In the genomic region with DNA sequence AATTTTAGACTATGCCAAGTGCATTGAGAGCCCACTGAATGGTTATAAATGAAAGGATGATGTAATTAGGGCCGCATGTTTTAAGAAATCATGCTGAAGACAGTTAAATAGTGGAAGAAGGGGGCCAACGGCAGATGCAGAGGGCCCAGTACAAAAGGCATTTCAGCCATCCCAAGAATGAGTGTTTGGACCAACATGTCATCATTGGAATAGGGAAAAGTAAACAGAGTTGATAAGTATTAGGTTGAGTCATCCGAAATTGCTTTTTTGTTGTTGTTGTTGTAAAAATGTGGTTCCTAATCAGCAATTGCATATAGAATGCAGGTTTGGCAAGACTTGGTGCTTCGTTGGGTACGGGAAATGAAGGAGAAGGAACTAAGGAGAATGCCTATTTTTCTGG, we compare ENCODE assay signal across 21 cellular contexts. TPM values are rescaled to one million over a fixed set of nuclear protein-coding genes. Genes with fewer than 3 reads are reported as not detected.
DNase-seq lines count a peak whose midpoint lies in the region; ATAC-seq, FAIRE-seq and TF ChIP-seq lines count a peak whose summit lies in the region.
"Had no signal": no experiment of that assay in that cellular context is flagged by ENCODE, and none has a peak within 500 bp of the region (broad histone marks: within the 10 kb centered on the region; RNA-seq: fewer than 3 reads in every experiment).

No MANE protein-coding gene starts in this region.

- H3K9me3 ChIP-seq in HCT116 (ENCODE audit: control insufficient read depth in 1 of 2, insufficient read depth in 1 of 2, low read depth in 1 of 2, low read length in 2 of 2) (no peaks in the 10 kb centered on the region), astrocyte (ENCODE audit: insufficient read depth, low read depth, low read length) (no peaks in the 10 kb centered on the region)
- no peaks in the 10 kb centered on the region for H3K9me3 ChIP-seq in CD8-positive, alpha-beta T cell (ENCODE audit: low read length)
- H3K9me3 ChIP-seq: gastroesophageal sphincter, tibial nerve had no signal

- H3K27ac ChIP-seq in HCT116 (ENCODE audit: low read depth, low read length) (no peak overlapping the region), astrocyte (ENCODE audit: low read depth, low read length) (no peak overlapping the region)
- no peak overlapping the region for H3K27ac ChIP-seq in CD8-positive, alpha-beta T cell (ENCODE audit: low read depth, low read length)
- H3K27ac ChIP-seq: gastroesophageal sphincter, tibial nerve had no signal

- H3K79me2 ChIP-seq in HCT116 (ENCODE audit: insufficient read depth, low read length) (no peaks in the 10 kb centered on the region), astrocyte (ENCODE audit: insufficient read depth, low read length) (no peaks in the 10 kb centered on the region)

- H3K36me3 Mint-ChIP-seq in astrocyte (ENCODE audit: low read depth, unreplicated experiment): no peaks in the 10 kb centered on the region
- no peaks in the 10 kb centered on the region for H3K36me3 Mint-ChIP-seq in CD8-positive, alpha-beta T cell
- H3K36me3 Mint-ChIP-seq: naive B cell; stimulated activated effector memory CD8-positive, alpha-beta T cell treated with anti-CD3 and anti-CD28 coated beads, Interleukin-12 subunit alpha, Interleukin-12 subunit beta, amount 100 ng/mL, for 72 hours had no signal

- DNase-seq in A172 (ENCODE audit: low spot score): peak; percentile 30
- DNase-seq in HCT116 (ENCODE audit: low read depth, low spot score): no peak
- peak; percentile 36 for DNase-seq in astrocyte (ENCODE audit: low read depth)
- peak; percentile 30 for DNase-seq in iris pigment epithelial cell (ENCODE audit: low read depth)
- no peak for DNase-seq in CD8-positive, alpha-beta T cell
- no peak for DNase-seq in COR-L47 (lab: John Stamatoyannopoulos, UW)
- no peak for DNase-seq in dermis blood vessel endothelial cell
- no peak for DNase-seq in SHP77 (lab: John Stamatoyannopoulos, UW)
- DNase-seq: 8988T; activated CD4-positive, alpha-beta T cell treated with anti-CD3 and anti-CD28 coated beads for 1 hour; amniotic stem cell; CD4-positive, alpha-beta T cell; cerebellar nuclear complex; DMS79; endodermal cell; naive B cell; NCI-H2029 treated with DMSO at 0.1 percent for 48 hours; NCI-H524 treated with DMSO at 0.1 percent for 48 hours had no signal

- H3K36me3 ChIP-seq in HCT116 (ENCODE audit: control insufficient read depth in 1 of 2, insufficient read depth in 2 of 2, low read length in 2 of 2): no peaks in the 10 kb centered on the region
- no peaks in the 10 kb centered on the region for H3K36me3 ChIP-seq in astrocyte (ENCODE audit: insufficient read depth, low read length)
- H3K36me3 ChIP-seq in CD8-positive, alpha-beta T cell (ENCODE audit: insufficient read depth, low read length): no peaks in the 10 kb centered on the region
- H3K36me3 ChIP-seq: gastroesophageal sphincter, tibial nerve had no signal

- ATAC-seq in HCT116: no peak
- no peak for ATAC-seq in CD8-positive, alpha-beta T cell
- ATAC-seq: gastroesophageal sphincter; stimulated activated effector memory CD8-positive, alpha-beta T cell treated with anti-CD3 and anti-CD28 coated beads, Interleukin-12 subunit alpha, Interleukin-12 subunit beta, amount 100 ng/mL, for 72 hours had no signal

- peak overlapping the region; percentile 30 for H3K27ac Mint-ChIP-seq in astrocyte (ENCODE audit: unreplicated experiment)
- H3K27ac Mint-ChIP-seq in CD8-positive, alpha-beta T cell: no peak overlapping the region
- H3K27ac Mint-ChIP-seq: CD4-positive, alpha-beta T cell; endodermal cell; naive B cell; stimulated activated effector memory CD8-positive, alpha-beta T cell treated with anti-CD3 and anti-CD28 coated beads, Interleukin-12 subunit alpha, Interleukin-12 subunit beta, amount 100 ng/mL, for 72 hours had no signal

- no peak for TF ChIP-seq RAD21 in HCT116 (IDR thresholded peaks at IDR 0.05; ENCODE audit: low read depth)

- H4K20me1 ChIP-seq in HCT116 (ENCODE audit: insufficient read depth) (no peaks in the 10 kb centered on the region), astrocyte (ENCODE audit: insufficient read depth, low read length) (no peaks in the 10 kb centered on the region)

- H3K4me3 ChIP-seq in HCT116 (replicated peaks in 1 of 2; ENCODE audit: low read depth in 1 of 2, low read length in 2 of 2) (no peak overlapping the region), astrocyte (ENCODE audit: insufficient read depth, low read depth, low read length) (no peak overlapping the region)
- no peak overlapping the region for H3K4me3 ChIP-seq in CD8-positive, alpha-beta T cell (ENCODE audit: low read depth, low read length)
- H3K4me3 ChIP-seq: gastroesophageal sphincter, tibial nerve had no signal

- TF ChIP-seq POLR2A in HCT116 (IDR thresholded peaks at IDR 0.05; ENCODE audit: borderline replicate concordance, extremely low read depth, insufficient read depth, insufficient read length): no peak

- peaks cover 11 to 21% of the 10 kb centered on the region in 2 experiments; a peak in 3 of 4 replicates for H3K4me1 ChIP-seq in HCT116 (ENCODE audit: control insufficient read depth in 1 of 2, insufficient read depth in 2 of 2, low read length in 2 of 2)
- H3K4me1 ChIP-seq in astrocyte (ENCODE audit: insufficient read depth, low read length): peaks cover 17% of the 10 kb centered on the region
- H3K4me1 ChIP-seq in CD8-positive, alpha-beta T cell (ENCODE audit: insufficient read depth, low read length): no peaks in the 10 kb centered on the region
- H3K4me1 ChIP-seq: gastroesophageal sphincter had no signal

- no TSS peak for BruUV-seq in HCT116 (replicated peaks; lab: Mats Ljungman, UMichigan)

- H3K27me3 ChIP-seq in HCT116 (ENCODE audit: insufficient read depth, low read length) (no peaks in the 10 kb centered on the region), astrocyte (ENCODE audit: insufficient read depth, low read length) (no peaks in the 10 kb centered on the region)
- H3K27me3 ChIP-seq in CD8-positive, alpha-beta T cell (ENCODE audit: insufficient read depth, low read length): no peaks in the 10 kb centered on the region
- H3K27me3 ChIP-seq: gastroesophageal sphincter, tibial nerve had no signal

- H3K9me3 Mint-ChIP-seq in astrocyte (ENCODE audit: unreplicated experiment): no peaks in the 10 kb centered on the region
- H3K9me3 Mint-ChIP-seq in CD8-positive, alpha-beta T cell: no peaks in the 10 kb centered on the region
- H3K9me3 Mint-ChIP-seq: CD4-positive, alpha-beta T cell; endodermal cell; stimulated activated effector memory CD8-positive, alpha-beta T cell treated with anti-CD3 and anti-CD28 coated beads, Interleukin-12 subunit alpha, Interleukin-12 subunit beta, amount 100 ng/mL, for 72 hours had no signal

- no peak for TF ChIP-seq CTCF in HCT116 (IDR thresholded peaks at IDR 0.05 in 2 of 3, conservative IDR thresholded peaks at IDR 0.05 in 1 of 3; ENCODE audit: borderline replicate concordance in 1 of 3, insufficient read depth in 1 of 3, low read depth in 2 of 3, low read length in 2 of 3)
- TF ChIP-seq CTCF in astrocyte (IDR thresholded peaks at IDR 0.05; ENCODE audit: insufficient read depth, low read depth, low read length): no peak
- TF ChIP-seq CTCF in CD8-positive, alpha-beta T cell (IDR thresholded peaks at IDR 0.05): no peak

- no peaks in the 10 kb centered on the region for H3K9me2 ChIP-seq in HCT116 (ENCODE audit: insufficient read depth)

- H3K9ac ChIP-seq in HCT116 (ENCODE audit: low read length) (no peak overlapping the region), astrocyte (ENCODE audit: low read length) (no peak overlapping the region)

- no peaks in the 10 kb centered on the region for H3K27me3 Mint-ChIP-seq in astrocyte (ENCODE audit: low read depth, unreplicated experiment)
- H3K27me3 Mint-ChIP-seq in CD8-positive, alpha-beta T cell (ENCODE audit: low read depth): peaks cover 19% of the 10 kb centered on the region

- peaks cover 26% of the 10 kb centered on the region for H3K4me1 Mint-ChIP-seq in astrocyte (ENCODE audit: low read depth, unreplicated experiment)
- H3K4me1 Mint-ChIP-seq in CD8-positive, alpha-beta T cell (ENCODE audit: low read depth): no peaks in the 10 kb centered on the region
- H3K4me1 Mint-ChIP-seq: naive B cell; stimulated activated effector memory CD8-positive, alpha-beta T cell treated with anti-CD3 and anti-CD28 coated beads, Interleukin-12 subunit alpha, Interleukin-12 subunit beta, amount 100 ng/mL, for 72 hours had no signal

- POLR2A ChIA-PET in HCT116 (lab: Charles Lee): no interaction called here
- POLR2A ChIA-PET in CD8-positive, alpha-beta T cell (lab: Charles Lee): no interaction called here

- intact Hi-C loops in HCT116 (cut with micrococcal nuclease): no loop called here
- intact Hi-C loops in CD8-positive, alpha-beta T cell (cut with DNase I, micrococcal nuclease): no loop called here

- RAD21 ChIA-PET in HCT116 (lab: Charles Lee; ENCODE audit: low non-redundant PET in 1 of 2, low total read pairs in 2 of 2, uncharacterized antibody in 2 of 2, unreplicated experiment in 2 of 2): no interaction called here

- CTCF ChIA-PET in HCT116 (lab: Charles Lee): no interaction called here
- CTCF ChIA-PET in CD8-positive, alpha-beta T cell (lab: Charles Lee): no interaction called here

- H2AFZ ChIP-seq in HCT116 (ENCODE audit: low read depth, low read length, poor library complexity, severe bottlenecking) (peak overlapping the region; percentile 1), astrocyte (ENCODE audit: low read depth, low read length) (no peak overlapping the region)

- H3K4me3 Mint-ChIP-seq in astrocyte (ENCODE audit: unreplicated experiment): no peak overlapping the region
- no peak overlapping the region for H3K4me3 Mint-ChIP-seq in CD8-positive, alpha-beta T cell
- H3K4me3 Mint-ChIP-seq: CD4-positive, alpha-beta T cell; endodermal cell; naive B cell; stimulated activated effector memory CD8-positive, alpha-beta T cell treated with anti-CD3 and anti-CD28 coated beads, Interleukin-12 subunit alpha, Interleukin-12 subunit beta, amount 100 ng/mL, for 72 hours had no signal

- no peak for FAIRE-seq in astrocyte (lab: Jason Lieb, UNC)

- H3K4me2 ChIP-seq in HCT116 (ENCODE audit: low read length) (peak overlapping the region; percentile 23; the same call in 1 of the 2 replicates), astrocyte (ENCODE audit: low read length) (peak overlapping the region; percentile 19)

TF ChIP-seq in HCT116, 20 proteins besides CTCF, POLR2A, EP300 and RAD21:
- TF ChIP-seq TCF7L2 (IDR thresholded peaks at IDR 0.05; ENCODE audit: borderline replicate concordance, extremely low read depth, insufficient read depth, insufficient read length) (peak; percentile 7), EGR1 (IDR thresholded peaks at IDR 0.05; ENCODE audit: low read depth) (no peak), ZFX (IDR thresholded peaks at IDR 0.05) (no peak), CEBPB (IDR thresholded peaks at IDR 0.05; ENCODE audit: low read depth) (no peak), EZH2 (IDR thresholded peaks at IDR 0.05) (no peak), SP1 (IDR thresholded peaks at IDR 0.05; ENCODE audit: low read depth) (no peak), ZNF274 (IDR thresholded peaks at IDR 0.05; ENCODE audit: low read depth, low read length) (no peak), POLR2AphosphoS5 (IDR thresholded peaks at IDR 0.05; ENCODE audit: low read depth, low read length) (no peak)

RNA-seq across cellular contexts. Expression of gene BMP4, which starts 29.5 kb away (rescaled TPM):
- 3.8 and 5.0 TPM in 2 replicates for total RNA-seq in A172 (2014; rRNA removed; shearing (Covaris generic))
- total RNA-seq in HCT116 (2021; ENCODE audit: unreplicated experiment) (145 TPM), astrocyte (19.9 and 27.2 TPM in 2 replicates), dermis blood vessel endothelial cell (67.3 and 162 TPM in 2 replicates)
- 45.0 and 47.6 TPM in 2 replicates for polyA plus RNA-seq in HCT116 (2012)
- not detected for total RNA-seq in CD8-positive, alpha-beta T cell
- total RNA-seq: CD4-positive, alpha-beta T cell had no signal

Comparison
In these comparisons a context has a peak if more than half of its experiments do, and no peak if none do; other contexts are left out.
1. DNase-seq: peak in A172 (single experiment), astrocyte (single experiment) and iris pigment epithelial cell (single experiment); none in HCT116 (single experiment), CD8-positive, alpha-beta T cell (0 of 7), COR-L47 (single experiment), dermis blood vessel endothelial cell (single experiment) and SHP77 (0 of 2).